In the genomic region with DNA sequence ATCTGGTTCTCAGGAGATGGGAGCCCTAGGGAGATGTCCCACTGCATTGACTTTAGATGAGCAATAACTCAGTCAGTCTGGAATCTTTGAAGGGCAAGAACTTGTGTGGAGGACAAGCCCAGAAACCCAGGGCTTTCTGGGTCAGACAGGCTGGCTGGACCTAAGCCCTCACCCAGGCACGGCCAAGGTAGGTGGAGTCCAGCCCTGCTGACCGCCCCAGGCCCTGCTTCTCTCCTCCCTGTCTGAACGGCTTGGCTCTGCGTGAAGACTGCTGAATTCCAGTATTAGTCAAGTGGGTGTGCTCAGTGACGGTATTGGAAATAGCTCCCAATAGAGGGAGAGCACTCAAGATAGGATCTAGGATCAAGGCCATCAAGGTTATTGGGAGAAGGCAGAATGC, we compare ENCODE assay signal across 1 cellular context.
TF ChIP-seq lines count a peak whose summit lies in the region.

No MANE protein-coding gene starts in this region.

TF ChIP-seq in H1, 55 proteins besides CTCF, POLR2A, EP300 and RAD21:
- no peak for TF ChIP-seq NRF1 (IDR thresholded peaks at IDR 0.05; ENCODE audit: low read depth, low read length)
- TF ChIP-seq BCL11A (IDR thresholded peaks at IDR 0.05; ENCODE audit: low read depth in 2 of 2, low read length in 2 of 2), result no peak
- no peak for TF ChIP-seq SUZ12 (IDR thresholded peaks at IDR 0.05; ENCODE audit: low read length)
